27 cellular contexts compared by ENCODE assay signal in the genomic region with DNA sequence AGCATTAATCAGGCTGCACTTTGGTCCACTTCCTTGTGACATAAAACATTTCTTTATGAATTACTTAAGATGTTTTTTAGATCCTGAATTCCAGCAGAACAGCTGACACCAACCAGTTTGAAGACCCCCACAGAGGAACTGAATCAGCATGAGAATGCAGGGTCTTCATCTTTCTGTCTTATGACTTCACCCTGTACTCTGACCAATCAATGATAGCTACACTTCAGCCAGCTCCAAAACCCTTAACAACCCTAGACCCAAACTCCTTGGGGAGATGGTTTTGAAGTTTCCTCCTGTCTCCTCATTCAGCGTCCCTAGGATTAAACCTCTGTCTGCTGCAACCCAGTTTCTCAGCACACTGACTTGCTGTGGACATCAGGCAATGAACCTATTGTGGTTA.
"Had no signal": no experiment of that assay in that cellular context is flagged by ENCODE, and none has a peak within 500 bp of the region (broad histone marks: within the 10 kb centered on the region; RNA-seq: fewer than 3 reads in every experiment).

No MANE protein-coding gene starts in this region.

- H2AFZ ChIP-seq: parathyroid adenoma had no signal

- H3K36me3 ChIP-seq: esophagus squamous epithelium, heart right ventricle, lower lobe of right lung, right lobe of liver, thoracic aorta, tibial nerve, upper lobe of left lung had no signal

- H3K4me3 ChIP-seq: coronary artery, esophagus squamous epithelium, heart right ventricle, lower lobe of right lung, mucosa of descending colon, right lobe of liver, thoracic aorta, tibial nerve, upper lobe of left lung had no signal

- H3K36me3 Mint-ChIP-seq: mesothelial cell of epicardium; naive B cell; natural killer cell treated with Interleukin-12 subunit alpha and Interleukin-12 subunit beta and Interleukin-15 and Interleukin-18, amount 100 ng/mL, for 72 hours; stimulated activated naive B cell treated with anti-CD40 and anti-IgM and Interleukin-4, amounts not matched to agents 10 μg/mL and 1 μg/mL and 100 μg/mL, for 72 hours had no signal

- H3K27me3 Mint-ChIP-seq: progenitor cell of endocrine pancreas; stimulated activated naive B cell treated with anti-CD40 and anti-IgM and Interleukin-4, amounts not matched to agents 10 μg/mL and 1 μg/mL and 100 μg/mL, for 72 hours; stimulated activated naive CD8-positive, alpha-beta T cell treated with anti-CD3 and anti-CD28 coated beads, Interleukin-15, Interleukin-2, amounts not matched to agents 100 ng/mL and 50 ng/mL, for 24 hours had no signal

- ATAC-seq: effector memory CD8-positive, alpha-beta T cell; heart right ventricle; left ventricle myocardium superior; lower lobe of right lung; mucosa of descending colon; natural killer cell treated with Interleukin-12 subunit alpha and Interleukin-12 subunit beta and Interleukin-15 and Interleukin-18, amount 100 ng/mL, for 72 hours; right lobe of liver; stimulated activated naive B cell treated with anti-CD40 and anti-IgM and Interleukin-4, amounts not matched to agents 10 μg/mL and 1 μg/mL and 100 μg/mL, for 72 hours had no signal

- H3K4me3 Mint-ChIP-seq: effector memory CD8-positive, alpha-beta T cell; mesothelial cell of epicardium; naive B cell; natural killer cell treated with Interleukin-12 subunit alpha and Interleukin-12 subunit beta and Interleukin-15 and Interleukin-18, amount 100 ng/mL, for 72 hours; neural crest cell; stimulated activated naive B cell treated with anti-CD40 and anti-IgM and Interleukin-4, amounts not matched to agents 10 μg/mL and 1 μg/mL and 100 μg/mL, for 72 hours; stimulated activated naive CD8-positive, alpha-beta T cell treated with anti-CD3 and anti-CD28 coated beads, Interleukin-15, Interleukin-2, amounts not matched to agents 100 ng/mL and 50 ng/mL, for 24 hours had no signal

- H3K9me3 Mint-ChIP-seq: mesothelial cell of epicardium; neural crest cell; stimulated activated naive CD8-positive, alpha-beta T cell treated with anti-CD3 and anti-CD28 coated beads, Interleukin-15, Interleukin-2, amounts not matched to agents 100 ng/mL and 50 ng/mL, for 24 hours had no signal

- H3K4me1 ChIP-seq: esophagus squamous epithelium, heart right ventricle, lower lobe of right lung, parathyroid adenoma, right lobe of liver, tibial nerve, upper lobe of left lung had no signal

- H3K27me3 ChIP-seq: esophagus squamous epithelium, heart right ventricle, right lobe of liver, tibial nerve, upper lobe of left lung had no signal

- DNase-seq: dermis blood vessel endothelial cell; effector memory CD8-positive, alpha-beta T cell; erythroblast; esophagus squamous epithelium; foreskin melanocyte; glutamatergic neuron; heart right ventricle; hippocampal formation; left ventricle myocardium superior; lower lobe of right lung; mucosa of descending colon; naive B cell; right lobe of liver; small intestine; stimulated activated CD4-positive, alpha-beta T cell treated with anti-CD3 and anti-CD28 coated beads, Interleukin-15, amount 100 ng/mL, for 24 hours; stimulated activated CD4-positive, alpha-beta T cell treated with anti-CD3 and anti-CD28 coated beads, Interleukin-2, amount 100 ng/mL, for 48 hours; stimulated activated naive B cell treated with anti-CD40 and anti-IgM and Interleukin-4, amounts not matched to agents 10 μg/mL and 1 μg/mL and 100 μg/mL, for 72 hours; upper lobe of left lung had no signal

- H3K4me1 Mint-ChIP-seq: naive B cell; neural crest cell; stimulated activated naive B cell treated with anti-CD40 and anti-IgM and Interleukin-4, amounts not matched to agents 10 μg/mL and 1 μg/mL and 100 μg/mL, for 72 hours had no signal

- H3K9me3 ChIP-seq: esophagus squamous epithelium, lower lobe of right lung, mucosa of descending colon, right lobe of liver, thoracic aorta, upper lobe of left lung had no signal

- H3K27ac ChIP-seq: coronary artery, esophagus squamous epithelium, heart right ventricle, lower lobe of right lung, parathyroid adenoma, right lobe of liver, thoracic aorta, tibial nerve, upper lobe of left lung had no signal

- H3K9ac ChIP-seq: parathyroid adenoma had no signal

- H3K27ac Mint-ChIP-seq: effector memory CD8-positive, alpha-beta T cell; mesothelial cell of epicardium; naive B cell; natural killer cell treated with Interleukin-12 subunit alpha and Interleukin-12 subunit beta and Interleukin-15 and Interleukin-18, amount 100 ng/mL, for 72 hours; progenitor cell of endocrine pancreas; stimulated activated naive B cell treated with anti-CD40 and anti-IgM and Interleukin-4, amounts not matched to agents 10 μg/mL and 1 μg/mL and 100 μg/mL, for 72 hours; stimulated activated naive CD8-positive, alpha-beta T cell treated with anti-CD3 and anti-CD28 coated beads, Interleukin-15, Interleukin-2, amounts not matched to agents 100 ng/mL and 50 ng/mL, for 24 hours had no signal
